8 cellular contexts compared by ENCODE assay signal in genomic region chr16:30844671-30845449, GRCh38. TPM values are rescaled to one million over a fixed set of nuclear protein-coding genes. Genes with fewer than 3 reads are reported as not detected.
DNase-seq lines count a peak whose midpoint lies in the region; ATAC-seq and TF ChIP-seq lines count a peak whose summit lies in the region.

No MANE protein-coding gene starts in this region.

- H3K36me3 Mint-ChIP-seq in IgD-negative memory B cell (peaks cover 1% of the 10 kb centered on the region), naive B cell (no peaks in the 10 kb centered on the region)

- H3K9me2 ChIP-seq in OCI-LY7 (ENCODE audit: insufficient read depth, low read length): no peaks in the 10 kb centered on the region

- TF ChIP-seq CTCF in GM12801 (IDR thresholded peaks at IDR 0.05; ENCODE audit: extremely low read depth, insufficient read length): peak; percentile 76
- TF ChIP-seq CTCF in OCI-LY7 (conservative IDR thresholded peaks at IDR 0.05; ENCODE audit: low read length): peak; percentile 98

- no TSS peak for BruUV-seq in OCI-LY7 (replicated peaks; lab: Mats Ljungman, UMichigan)

- POLR2A ChIA-PET in OCI-LY7 (lab: Charles Lee): interaction anchor here (0.5 to 2.1 kb wide), 11 partner anchors 9 to 107 kb away, joined by 3 to 9 read pairs (median 4); no protein-coding TSS in a partner anchor

- DNase-seq in OCI-LY7 (ENCODE audit: low spot score) (peak; percentile 94), activated T-cell treated with anti-CD3 and anti-CD28 coated beads for 24 hours (ENCODE audit: low read depth) (peak; percentile 75), naive B cell (peak; percentile 79)
- DNase-seq in stimulated activated CD8-positive, alpha-beta memory T cell treated with anti-CD3 and anti-CD28 coated beads, Interleukin-7, amount 100 ng/mL, for 48 hours (ENCODE audit: extremely low read depth in 1 of 2, low read depth in 1 of 2): peak; percentile 29 to 71

- H3K4me3 Mint-ChIP-seq in IgD-negative memory B cell: peak overlapping the region in 3 of 4 donors; percentile 27 to 83 (median 82)
- H3K4me3 Mint-ChIP-seq in naive B cell: peak overlapping the region in 7 of 8 donors; percentile 11 to 83 (median 68)

- H3K9me3 Mint-ChIP-seq in IgD-negative memory B cell (peaks cover 0 to 2% (median 2%) of the 10 kb centered on the region in 3 donors), naive B cell (no peaks in the 10 kb centered on the region)

- H3K4me1 Mint-ChIP-seq in IgD-negative memory B cell (peaks cover 0 to 8% (median 4%) of the 10 kb centered on the region in 3 donors), naive B cell (peaks cover 5 to 14% (median 9%) of the 10 kb centered on the region in 3 donors)

- no peaks in the 10 kb centered on the region for H3K9me3 ChIP-seq in OCI-LY7 (ENCODE audit: low read length)

- peak overlapping the region; percentile 61 for H3K4me2 ChIP-seq in OCI-LY7 (ENCODE audit: low read length)

- intact Hi-C loops in OCI-LY7 (cut with micrococcal nuclease; ENCODE audit: unreplicated experiment): loop anchor here (1.0 to 5.0 kb wide), 4 partner anchors 30 to 97 kb away; partner anchors contain the start of gene BCL7C

- H2AFZ ChIP-seq in OCI-LY7 (ENCODE audit: low read length): peak overlapping the region; percentile 99

- H4K20me1 ChIP-seq in OCI-LY7 (ENCODE audit: insufficient read depth, low read length): no peaks in the 10 kb centered on the region

- CTCF ChIA-PET in OCI-LY7 (lab: Charles Lee; ENCODE audit: unreplicated experiment): interaction anchor here (0.7 to 1.4 kb wide), 4 partner anchors 62 to 1024 kb away, joined by 3 to 4 read pairs (median 4); no protein-coding TSS in a partner anchor

- H3K4me3 ChIP-seq in OCI-LY7 (ENCODE audit: low read depth, low read length, poor library complexity, severe bottlenecking): peak overlapping the region; percentile 21

- H3K27ac ChIP-seq in OCI-LY7 (ENCODE audit: low read depth, low read length, poor library complexity, severe bottlenecking): no peak overlapping the region

- H3K4me1 ChIP-seq in OCI-LY7 (ENCODE audit: insufficient read depth, low read length, poor library complexity, severe bottlenecking): peaks cover 7% of the 10 kb centered on the region

- no peaks in the 10 kb centered on the region for H3K79me2 ChIP-seq in OCI-LY7 (ENCODE audit: insufficient read depth, low read depth, low read length)

- peak overlapping the region in 1 of 3 donors; percentile 55 for H3K27ac Mint-ChIP-seq in IgD-negative memory B cell
- H3K27ac Mint-ChIP-seq in naive B cell: peak overlapping the region in 5 of 6 donors; percentile 26 to 85 (median 70)

- ATAC-seq in esophagus mucosa (peak; percentile 80), naive B cell (ENCODE audit: low read depth in 2 of 2) (peak; percentile 87 to 96), GM18502 (IDR thresholded peaks at IDR 0.05; ENCODE audit: poor library complexity, unreplicated experiment) (no peak)

- H3K36me3 ChIP-seq in OCI-LY7 (ENCODE audit: insufficient read depth, low read length): no peaks in the 10 kb centered on the region

- H3K27me3 Mint-ChIP-seq in IgD-negative memory B cell (no peaks in the 10 kb centered on the region), naive B cell (no peaks in the 10 kb centered on the region)

RNA-seq across cellular contexts. Expression of gene BCL7C, which starts 49.0 kb away (rescaled TPM):
- polyA plus RNA-seq in IgD-negative memory B cell (45.0 TPM), naive B cell (ENCODE audit: low read depth in 6 of 6) (10 to 100 TPM; 29.4 to 40.3 (median 33.1) TPM)
- total RNA-seq in OCI-LY7 (2014; rRNA removed; shearing (Covaris generic)): 17.8 and 20.6 TPM in 2 replicates
- total RNA-seq in OCI-LY7 (2022) (11.0 and 11.5 TPM in 2 replicates), esophagus mucosa (30.5 TPM)

RNA-seq across cellular contexts. Expression of gene CTF1, which starts 51.6 kb away (rescaled TPM):
- polyA plus RNA-seq in IgD-negative memory B cell (not detected), naive B cell (ENCODE audit: low read depth in 6 of 6) (under 1 TPM in 3 of 6 donors, not detected in 3; 0.40 to 0.67 (median 0.47) TPM)
- total RNA-seq in OCI-LY7 (2014; rRNA removed; shearing (Covaris generic)): 0.09 and 0.21 TPM in 2 replicates
- total RNA-seq in OCI-LY7 (2022) (0.46 and 0.68 TPM in 2 replicates), esophagus mucosa (2.3 TPM)

RNA-seq across cellular contexts. Expression of gene ZNF629, which starts 57.9 kb away (rescaled TPM):
- polyA plus RNA-seq in IgD-negative memory B cell (0.30 TPM), naive B cell (ENCODE audit: low read depth in 6 of 6) (1 to 10 TPM in 1 of 6 donors, under 1 TPM in 4, not detected in 1; 0.23 to 1.4 (median 0.45) TPM)
- total RNA-seq in OCI-LY7 (2014; rRNA removed; shearing (Covaris generic)): 1.9 and 2.5 TPM in 2 replicates
- total RNA-seq in OCI-LY7 (2022) (1.0 and 1.1 TPM in 2 replicates), esophagus mucosa (4.7 TPM)
